19 cellular contexts compared by ENCODE assay signal in genomic region chr13:113905942-113906341, GRCh38.
"Had no signal": no experiment of that assay in that cellular context is flagged by ENCODE, and none has a peak within 500 bp of the region (broad histone marks: within the 10 kb centered on the region; RNA-seq: fewer than 3 reads in every experiment).

No MANE protein-coding gene starts in this region.

- H3K9me3 ChIP-seq: suprapubic skin, transverse colon had no signal

- H2AFZ ChIP-seq: hepatocyte had no signal

- H3K9me3 Mint-ChIP-seq: activated naive CD8-positive, alpha-beta T cell treated with anti-CD3 and anti-CD28 coated beads, Interleukin-2, amount 10 ng/mL, durations not matched to agents 7 days and 5 days; activated T-helper 17 cell treated with anti-CD3 and anti-CD28 coated beads, Interleukin-2, amount 50 U/mL, for 72 hours; effector memory CD8-positive, alpha-beta T cell; nephron progenitor cell; stimulated activated naive CD8-positive, alpha-beta T cell treated with anti-CD3 and anti-CD28 coated beads, Interleukin-15, Interleukin-2, amounts not matched to agents 100 ng/mL and 50 ng/mL, for 24 hours; T-cell had no signal

- H3K36me3 Mint-ChIP-seq: activated naive CD8-positive, alpha-beta T cell treated with anti-CD3 and anti-CD28 coated beads, Interleukin-2, amount 10 ng/mL, durations not matched to agents 7 days and 5 days; T-cell; WTC11 had no signal

- H3K27me3 Mint-ChIP-seq: progenitor cell of endocrine pancreas had no signal

- H3K27ac Mint-ChIP-seq: activated naive CD8-positive, alpha-beta T cell treated with anti-CD3 and anti-CD28 coated beads, Interleukin-2, amount 10 ng/mL, durations not matched to agents 7 days and 5 days; activated T-helper 17 cell treated with anti-CD3 and anti-CD28 coated beads, Interleukin-2, amount 50 U/mL, for 72 hours; effector memory CD8-positive, alpha-beta T cell; nephron progenitor cell; progenitor cell of endocrine pancreas; stimulated activated naive CD8-positive, alpha-beta T cell treated with anti-CD3 and anti-CD28 coated beads, Interleukin-15, Interleukin-2, amounts not matched to agents 100 ng/mL and 50 ng/mL, for 24 hours; T-cell; WTC11 had no signal

- ATAC-seq: activated T-helper 17 cell treated with anti-CD3 and anti-CD28 coated beads, Interleukin-2, amount 50 U/mL, for 72 hours; effector memory CD8-positive, alpha-beta T cell; T-cell; WTC11 had no signal

- H3K27me3 ChIP-seq: cardiac muscle cell, hepatocyte, suprapubic skin had no signal

- H3K27ac ChIP-seq: cardiac muscle cell, hepatocyte, skin epidermis, suprapubic skin, transverse colon had no signal

- FAIRE-seq: islet of Langerhans had no signal

- DNase-seq: activated CD4-positive, alpha-beta T cell treated with anti-CD3 and anti-CD28 coated beads for 48 hours; activated naive CD4-positive, alpha-beta T cell treated with Interleukin-2 at 50 U/mL for 16 hours; activated naive CD8-positive, alpha-beta T cell treated with anti-CD3 and anti-CD28 coated beads, Interleukin-2, amount 10 ng/mL, durations not matched to agents 7 days and 5 days; dermis blood vessel endothelial cell; effector memory CD8-positive, alpha-beta T cell; foreskin fibroblast; mammary epithelial cell; nephron progenitor cell; T-cell; transverse colon had no signal

- H3K4me3 Mint-ChIP-seq: activated naive CD8-positive, alpha-beta T cell treated with anti-CD3 and anti-CD28 coated beads, Interleukin-2, amount 10 ng/mL, durations not matched to agents 7 days and 5 days; activated T-helper 17 cell treated with anti-CD3 and anti-CD28 coated beads, Interleukin-2, amount 50 U/mL, for 72 hours; effector memory CD8-positive, alpha-beta T cell; nephron progenitor cell; stimulated activated naive CD8-positive, alpha-beta T cell treated with anti-CD3 and anti-CD28 coated beads, Interleukin-15, Interleukin-2, amounts not matched to agents 100 ng/mL and 50 ng/mL, for 24 hours; T-cell; WTC11 had no signal

- H3K4me2 ChIP-seq: hepatocyte had no signal

- H3K36me3 ChIP-seq: cardiac muscle cell, suprapubic skin, transverse colon had no signal

- H3K4me3 ChIP-seq: cardiac muscle cell, hepatocyte, skin epidermis, suprapubic skin, transverse colon had no signal
